In the genomic region with DNA sequence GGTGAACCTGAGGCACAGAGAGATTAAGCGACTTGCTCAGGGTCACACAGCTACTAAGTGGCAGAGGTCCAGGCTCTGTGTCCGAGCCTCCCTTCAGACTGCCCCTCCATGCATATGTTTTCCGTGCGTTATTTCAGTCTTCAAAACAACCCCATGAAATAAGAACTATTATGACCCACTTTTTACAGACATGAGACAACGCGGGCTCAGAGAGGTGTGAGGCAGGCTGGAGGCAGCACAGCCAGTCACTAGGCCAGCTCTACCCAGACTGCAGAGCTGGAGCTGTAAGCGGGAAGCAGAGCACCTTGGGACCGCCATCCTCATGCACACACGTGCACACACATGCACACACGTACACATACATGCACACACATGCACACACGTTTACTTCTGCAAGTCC, we compare ENCODE assay signal across 23 cellular contexts.
"Had no signal": no experiment of that assay in that cellular context is flagged by ENCODE, and none has a peak within 500 bp of the region (broad histone marks: within the 10 kb centered on the region; RNA-seq: fewer than 3 reads in every experiment).

No MANE protein-coding gene starts in this region.

- H3K27me3 ChIP-seq: colonic mucosa, esophagus squamous epithelium, pancreas, sigmoid colon, transverse colon, upper lobe of right lung, uterus had no signal

- H3K27ac Mint-ChIP-seq: immature natural killer cell; natural killer cell; stimulated activated memory B cell treated with anti-CD40 and anti-IgM and Interleukin-4, amounts not matched to agents 10 μg/mL and 1 μg/mL and 100 μg/mL, for 72 hours had no signal

- H3K4me3 Mint-ChIP-seq: immature natural killer cell; natural killer cell; stimulated activated memory B cell treated with anti-CD40 and anti-IgM and Interleukin-4, amounts not matched to agents 10 μg/mL and 1 μg/mL and 100 μg/mL, for 72 hours had no signal

- H3K36me3 Mint-ChIP-seq: immature natural killer cell; natural killer cell; stimulated activated memory B cell treated with anti-CD40 and anti-IgM and Interleukin-4, amounts not matched to agents 10 μg/mL and 1 μg/mL and 100 μg/mL, for 72 hours had no signal

- ATAC-seq: left colon; lower lobe of right lung; natural killer cell; stimulated activated memory B cell treated with anti-CD40 and anti-IgM and Interleukin-4, amounts not matched to agents 10 μg/mL and 1 μg/mL and 100 μg/mL, for 72 hours; stimulated activated naive CD8-positive, alpha-beta T cell treated with anti-CD3 and anti-CD28 coated beads, Interleukin-15, Interleukin-2, amounts not matched to agents 100 U/mL and 50 U/mL, for 24 hours; upper lobe of right lung had no signal

- H3K4me3 ChIP-seq: colonic mucosa, esophagus squamous epithelium, left ventricle myocardium inferior, lower lobe of right lung, pancreas, sigmoid colon, transverse colon, upper lobe of right lung, uterus had no signal

- H3K36me3 ChIP-seq: left ventricle myocardium inferior, lower lobe of right lung, neutrophil, pancreas, transverse colon, upper lobe of right lung, uterus had no signal

- H3K9me3 ChIP-seq: colonic mucosa, esophagus squamous epithelium, left ventricle myocardium inferior, lower lobe of right lung, neutrophil, pancreas, sigmoid colon, transverse colon, upper lobe of right lung, uterus had no signal

- H3K27ac ChIP-seq: colonic mucosa, esophagus squamous epithelium, left ventricle myocardium inferior, lower lobe of right lung, neutrophil, pancreas, sigmoid colon, transverse colon, upper lobe of right lung, uterus had no signal

- H3K9me3 Mint-ChIP-seq: immature natural killer cell; natural killer cell; stimulated activated memory B cell treated with anti-CD40 and anti-IgM and Interleukin-4, amounts not matched to agents 10 μg/mL and 1 μg/mL and 100 μg/mL, for 72 hours had no signal

- H3K4me1 ChIP-seq: colonic mucosa had no signal

- DNase-seq: colonic mucosa; dermis blood vessel endothelial cell; effector memory CD4-positive, alpha-beta T cell; erythroblast; esophagus squamous epithelium; foreskin melanocyte; hypothalamus; immature natural killer cell; islet precursor cell; kidney glomerular epithelial cell; left colon; left ventricle myocardium inferior; lower lobe of right lung; natural killer cell; sigmoid colon; stimulated activated CD4-positive, alpha-beta T cell treated with anti-CD3 and anti-CD28 coated beads, Interleukin-4, amount 100 ng/mL, for 4 hours; stimulated activated naive CD8-positive, alpha-beta T cell treated with anti-CD3 and anti-CD28 coated beads, Interleukin-15, Interleukin-2, amounts not matched to agents 100 U/mL and 50 U/mL, for 24 hours; transverse colon; upper lobe of right lung had no signal
